10 cellular contexts compared by ENCODE assay signal in genomic region chr1:36396359-36396758, GRCh38. TPM values are rescaled to one million over a fixed set of nuclear protein-coding genes. Genes with fewer than 3 reads are reported as not detected.
A peak's percentile ranks its signal among the peaks of the same experiment; 100 is the strongest.
DNase-seq lines count a peak whose midpoint lies in the region; ATAC-seq and TF ChIP-seq lines count a peak whose summit lies in the region.
"Had no signal": no experiment of that assay in that cellular context is flagged by ENCODE, and none has a peak within 500 bp of the region (broad histone marks: within the 10 kb centered on the region; RNA-seq: fewer than 3 reads in every experiment).

No MANE protein-coding gene starts in this region.

- peaks cover 5% of the 10 kb centered on the region for H3K27me3 Mint-ChIP-seq in endothelial cell (ENCODE audit: unreplicated experiment)

- no peak overlapping the region for H3K27ac Mint-ChIP-seq in endothelial cell (ENCODE audit: unreplicated experiment)

- no peak for TF ChIP-seq POLR2A in gastrocnemius medialis (IDR thresholded peaks at IDR 0.05)

- H3K9me3 Mint-ChIP-seq in endothelial cell (ENCODE audit: unreplicated experiment), result no peaks in the 10 kb centered on the region

- H3K36me3 ChIP-seq in DOHH2 (ENCODE audit: control insufficient read depth, low read length), result peaks cover 54% of the 10 kb centered on the region
- H3K36me3 ChIP-seq in OCI-LY3 (replicated peaks; ENCODE audit: low read depth, low read length), result peaks cover 3% of the 10 kb centered on the region
- H3K36me3 ChIP-seq in gastrocnemius medialis, result peaks cover 0 to 20% of the 10 kb centered on the region in 2 donors

- H3K36me3 Mint-ChIP-seq in endothelial cell (ENCODE audit: low read depth, unreplicated experiment), result peaks cover 12% of the 10 kb centered on the region

- no peak for ATAC-seq in gastrocnemius medialis
- no peak for ATAC-seq in GM19328 (IDR thresholded peaks at IDR 0.05; ENCODE audit: unreplicated experiment)

- DNase-seq in endothelial cell (ENCODE audit: low spot score), result no peak
- no peak for DNase-seq in gastrocnemius medialis
- no peak for DNase-seq in cortex of kidney (lab: John Stamatoyannopoulos, UW)
- no peak for DNase-seq in midbrain (lab: John Stamatoyannopoulos, UW)
- DNase-seq: erythroblast, left lung, NCI-H2107 had no signal

- H3K4me1 ChIP-seq in DOHH2 (ENCODE audit: control insufficient read depth, low read length) (peaks cover 73% of the 10 kb centered on the region), OCI-LY3 (ENCODE audit: low read length) (peaks cover 12% of the 10 kb centered on the region), gastrocnemius medialis (peaks cover 24 to 38% of the 10 kb centered on the region in 2 donors)

- intact Hi-C loops in gastrocnemius medialis (cut with DNase I; ENCODE audit: low total_unique reads), result no loop called here

- H3K9me3 ChIP-seq in DOHH2 (ENCODE audit: control insufficient read depth, insufficient read depth, low read length), result peaks cover 9% of the 10 kb centered on the region; the same call in 1 of the 2 replicates
- no peaks in the 10 kb centered on the region for H3K9me3 ChIP-seq in OCI-LY3 (ENCODE audit: insufficient read depth, low read length)
- H3K9me3 ChIP-seq in gastrocnemius medialis, result no peaks in the 10 kb centered on the region
- H3K9me3 ChIP-seq: left lung had no signal

- no peaks in the 10 kb centered on the region for H3K9me2 ChIP-seq in DOHH2 (replicated peaks; ENCODE audit: control insufficient read depth, low read length)

- H3K4me3 Mint-ChIP-seq in endothelial cell (ENCODE audit: unreplicated experiment), result peak overlapping the region; percentile 71

- TF ChIP-seq CTCF in DOHH2 (IDR thresholded peaks at IDR 0.05; ENCODE audit: low read depth, low read length, poor library complexity, severe bottlenecking) (no peak), OCI-LY3 (IDR thresholded peaks at IDR 0.05; ENCODE audit: low read depth, low read length) (no peak), endothelial cell (IDR thresholded peaks at IDR 0.05; ENCODE audit: unreplicated experiment) (no peak), gastrocnemius medialis (IDR thresholded peaks at IDR 0.05 in 4 of 5, conservative IDR thresholded peaks at IDR 0.05 in 1 of 5) (no peak)

- H3K27ac ChIP-seq in DOHH2 (ENCODE audit: low read depth, low read length) (peak overlapping the region; percentile 97), OCI-LY3 (ENCODE audit: low read length) (no peak overlapping the region), gastrocnemius medialis (peak overlapping the region; percentile 95 to 99 (median 95))

- H4K20me1 ChIP-seq in DOHH2 (ENCODE audit: control insufficient read depth, insufficient read depth, low read depth, low read length) (no peaks in the 10 kb centered on the region), OCI-LY3 (ENCODE audit: insufficient read depth, low read length) (no peaks in the 10 kb centered on the region)

- H3K79me2 ChIP-seq in DOHH2 (ENCODE audit: control insufficient read depth, low read length) (peaks cover 65% of the 10 kb centered on the region), OCI-LY3 (ENCODE audit: low read length) (peaks cover 14% of the 10 kb centered on the region)

- H3K4me1 Mint-ChIP-seq in endothelial cell (ENCODE audit: unreplicated experiment), result peaks cover 19% of the 10 kb centered on the region

- in situ Hi-C loops in gastrocnemius medialis (cut with MboI; ENCODE audit: low sequenced_read_pairs in 4 of 4), result no loop called here

- H3K9ac ChIP-seq in OCI-LY3 (ENCODE audit: low read length), result no peak overlapping the region

- peaks cover 35% of the 10 kb centered on the region for H3F3A ChIP-seq in DOHH2 (ENCODE audit: control insufficient read depth, insufficient read depth)

- peak overlapping the region; percentile 79 for H3K4me3 ChIP-seq in DOHH2 (ENCODE audit: low read length)
- no peak overlapping the region for H3K4me3 ChIP-seq in OCI-LY3 (ENCODE audit: low read length)
- H3K4me3 ChIP-seq in gastrocnemius medialis, result peak overlapping the region in 1 of 4 donors; percentile 89

- H3K4me2 ChIP-seq in DOHH2 (ENCODE audit: low read length) (peak overlapping the region; percentile 100), OCI-LY3 (ENCODE audit: low read length) (peak overlapping the region; percentile 75; the same call in 1 of the 2 replicates)

- no peak overlapping the region for H2AFZ ChIP-seq in OCI-LY3 (ENCODE audit: low read depth, low read length)

- H3K27me3 ChIP-seq in DOHH2 (ENCODE audit: control insufficient read depth, low read length) (no peaks in the 10 kb centered on the region), OCI-LY3 (ENCODE audit: low read depth, low read length) (no peaks in the 10 kb centered on the region), gastrocnemius medialis (no peaks in the 10 kb centered on the region)
- H3K27me3 ChIP-seq: left lung had no signal

RNA-seq across cellular contexts. Expression of gene LSM10, which starts 1.3 kb away (rescaled TPM):
- total RNA-seq in endothelial cell (ENCODE audit: unreplicated experiment) (22.3 TPM), gastrocnemius medialis (100 to 1,000 TPM in 2 of 4 donors, 10 to 100 TPM in 2; 56.9 to 129 (median 103) TPM)

RNA-seq across cellular contexts. Expression of gene STK40, which starts 10.6 kb away (rescaled TPM):
- total RNA-seq in endothelial cell (ENCODE audit: unreplicated experiment) (37.3 TPM), gastrocnemius medialis (100 to 1,000 TPM; 109 to 263 (median 211) TPM)

RNA-seq across cellular contexts. Expression of gene OSCP1, which starts 53.9 kb away (rescaled TPM):
- 5.1 TPM for total RNA-seq in endothelial cell (ENCODE audit: unreplicated experiment)
- 1 to 10 TPM; 3.3 to 6.7 (median 4.7) TPM for total RNA-seq in gastrocnemius medialis
